Comparison of ENCODE assay signal across 8 cellular contexts in genomic region chr7:7640221-7641128, GRCh38. TPM values are rescaled to one million over a fixed set of nuclear protein-coding genes. Genes with fewer than 3 reads are reported as not detected.
DNase-seq lines count a peak whose midpoint lies in the region; ATAC-seq, FAIRE-seq and TF ChIP-seq lines count a peak whose summit lies in the region.

UMAD1 (plus strand) TSS chr7:7640752; CDS start chr7:7673372, 32,620 bp downstream.

- TF ChIP-seq CTCF in BE2C (IDR thresholded peaks at IDR 0.05; ENCODE audit: low read depth, low read length) = no peak

- no peaks in the 10 kb centered on the region for H3K9me3 ChIP-seq in BE2C

- peak; percentile 86 for FAIRE-seq in colon (lab: Jason Lieb, UNC)

- DNase-seq in BE2C (peak; percentile 97), GM19240 (ENCODE audit: insufficient read length, low spot score) (peak; percentile 70), NCI-H526 (lab: John Stamatoyannopoulos, UW) (peak; percentile 99), kidney tubule cell (ENCODE audit: low spot score) (peak; percentile 100)
- DNase-seq in activated CD4-positive, alpha-beta T cell treated with anti-CD3 and anti-CD28 coated beads for 48 hours = peak; percentile 98
- peak; percentile 87 to 96 (median 94) for DNase-seq in stimulated activated CD4-positive, alpha-beta T cell treated with anti-CD3 and anti-CD28 coated beads, Interleukin-1b, Interleukin-23, amount 100 ng/mL, for 24 hours (ENCODE audit: low read depth in 4 of 4, low spot score in 1 of 4)

- peak; percentile 96 for ATAC-seq in HG03460 (IDR thresholded peaks at IDR 0.05; ENCODE audit: unreplicated experiment)

- no peaks in the 10 kb centered on the region; the same call in 1 of the 2 replicates for H3K36me3 ChIP-seq in BE2C

- H3K4me1 ChIP-seq in BE2C = 0 out of 2 replicates have a peak, but pooled peaks cover 2% of the 10 kb centered on the region

- peak within 1 kb of the TSS; percentile 80 for H3K4me3 ChIP-seq in BE2C (ENCODE audit: low read depth, low read length)

- H3K27me3 ChIP-seq in BE2C = no peaks in the 10 kb centered on the region

RNA-seq across cellular contexts. Expression of gene UMAD1, which starts in this region (rescaled TPM):
- 6.2 TPM for polyA plus RNA-seq in BE2C (2012; ENCODE audit: insufficient read depth, insufficient read length, low read depth)

Comparison
In these comparisons a context has a peak if more than half of its experiments do, and no peak if none do; other contexts are left out.
1. Peak in every context shown above with its lines: DNase-seq, ATAC-seq and H3K4me3 ChIP-seq.